In genomic region chr17:16917995-16918394, GRCh38 we compare ENCODE assay signal across 30 cellular contexts. TPM values are rescaled to one million over a fixed set of nuclear protein-coding genes. Genes with fewer than 3 reads are reported as not detected.
DNase-seq lines count a peak whose midpoint lies in the region; ATAC-seq and TF ChIP-seq lines count a peak whose summit lies in the region.
"Had no signal": no experiment of that assay in that cellular context is flagged by ENCODE, and none has a peak within 500 bp of the region (broad histone marks: within the 10 kb centered on the region; RNA-seq: fewer than 3 reads in every experiment).

No MANE protein-coding gene starts in this region.

- DNase-seq in cardiac septum (ENCODE audit: low spot score) (peak; percentile 50), left cardiac atrium (no peak), islet precursor cell (peak; percentile 50), spleen (peak; percentile 29), NCI-H446 (lab: John Stamatoyannopoulos, UW) (no peak), T-helper 2 cell (no peak)
- DNase-seq: activated CD4-positive, alpha-beta T cell treated with anti-CD3 and anti-CD28 coated beads for 48 hours; activated gamma-delta T cell treated with Interleukin-2 at 50 U/mL for 16 hours; activated naive CD8-positive, alpha-beta T cell treated with anti-CD3 and anti-CD28 coated beads, Interleukin-2, amount 10 ng/mL, durations not matched to agents 7 days and 5 days; CD4-positive, alpha-beta memory T cell; effector CD8-positive, alpha-beta T cell; hypothalamus; midbrain; naive B cell; NCI-H1417 treated with DMSO at 0.1 percent for 48 hours; NCI-H345; nucleus accumbens; SHP77 treated with DMSO at 0.1 percent for 48 hours; stimulated activated CD4-positive, alpha-beta T cell treated with anti-CD3 and anti-CD28 coated beads, Interleukin-12 subunit alpha, Interleukin-12 subunit beta, amount 100 ng/mL, for 4 hours; stimulated activated CD4-positive, alpha-beta T cell treated with anti-CD3 and anti-CD28 coated beads, Interleukin-2, amount 100 ng/mL, for 48 hours had no signal

- H3K4me3 ChIP-seq in spleen, result no peak overlapping the region
- H3K4me3 ChIP-seq: Peyer's patch, psoas muscle had no signal

- ATAC-seq in left cardiac atrium (no peak), HG03571 (IDR thresholded peaks at IDR 0.05; ENCODE audit: unreplicated experiment) (no peak)
- ATAC-seq: HepG2, psoas muscle, sciatic nerve had no signal

- H3K27ac ChIP-seq in spleen, result no peak overlapping the region
- H3K27ac ChIP-seq: epithelial cell of prostate, Peyer's patch, psoas muscle had no signal

- no peak for TF ChIP-seq CTCF in spleen (IDR thresholded peaks at IDR 0.05 in 8 of 11, conservative IDR thresholded peaks at IDR 0.05 in 3 of 11)

- H3K4me1 ChIP-seq in spleen, result no peaks in the 10 kb centered on the region
- H3K4me1 ChIP-seq: Peyer's patch, psoas muscle had no signal

- WGBS in spleen, 5 donors, result 61 to 87% (median 81%) methylated on average over 5 of the region's 5 CpGs

- no peaks in the 10 kb centered on the region for H3K9me3 ChIP-seq in spleen
- H3K9me3 ChIP-seq: Peyer's patch, psoas muscle had no signal

- intact Hi-C loops in cardiac septum (cut with DNase I), result loop anchor here (5.0 kb wide), 1 partner anchor 74 kb away; no protein-coding TSS in a partner anchor
- intact Hi-C loops in left cardiac atrium (cut with DNase I), result loop anchor here in 1 of 2 donors (10.0 kb wide), 1 partner anchor 67 kb away; no protein-coding TSS in a partner anchor
- intact Hi-C loops in spleen (cut with DNase I; ENCODE audit: low total_unique reads), result no loop called here

- no peaks in the 10 kb centered on the region for H3K27me3 ChIP-seq in spleen (replicated peaks in 1 of 7)
- H3K27me3 ChIP-seq: Peyer's patch had no signal

- TF ChIP-seq POLR2A in spleen (IDR thresholded peaks at IDR 0.05), result no peak

- no peaks in the 10 kb centered on the region for H3K36me3 ChIP-seq in spleen
- H3K36me3 ChIP-seq: Peyer's patch had no signal

RNA-seq across cellular contexts. Expression of gene TNFRSF13B, which starts 53.9 kb away (rescaled TPM):
- total RNA-seq in cardiac septum (not detected), left cardiac atrium (not detected), spleen (10 to 100 TPM; 25.1 to 52.1 (median 40.4) TPM)
- polyA plus RNA-seq in spleen, result 100 to 1,000 TPM in 2 of 3 donors, 10 to 100 TPM in 1; 65.9 to 142 (median 119) TPM
- total RNA-seq: activated CD8-positive, alpha-beta memory T cell treated with anti-CD3 and anti-CD28 coated beads for 36 hours; activated naive CD8-positive, alpha-beta T cell treated with anti-CD3 and anti-CD28 coated beads, Interleukin-2, amount 10 ng/mL, durations not matched to agents 7 days and 5 days; aorta; bronchial epithelial cell; CD4-positive, alpha-beta memory T cell; HepG2; psoas muscle; sciatic nerve; urinary bladder had no signal
- polyA plus RNA-seq: aorta, HepG2, psoas muscle had no signal

Comparison
In these comparisons a context has a peak if more than half of its experiments do, and no peak if none do; other contexts are left out.
1. DNase-seq: peak in cardiac septum (single experiment), islet precursor cell (single experiment) and spleen (single experiment); none in left cardiac atrium (single experiment), NCI-H446 (0 of 2) and T-helper 2 cell (0 of 5).
2. RNA of gene TNFRSF13B, which starts 53.9 kb away (total RNA-seq): 25.1 to 52.1 TPM in spleen; not detected in cardiac septum (single experiment) and not detected in left cardiac atrium; every median in the first group is over 10 times any median in the second.